In genomic region chr13:101739382-101740178, GRCh38 we compare ENCODE assay signal across 10 cellular contexts.
DNase-seq lines count a peak whose midpoint lies in the region; ATAC-seq and TF ChIP-seq lines count a peak whose summit lies in the region.
"Had no signal": no experiment of that assay in that cellular context is flagged by ENCODE, and none has a peak within 500 bp of the region (broad histone marks: within the 10 kb centered on the region; RNA-seq: fewer than 3 reads in every experiment).

No MANE protein-coding gene starts in this region.

- no peaks in the 10 kb centered on the region for H3K79me2 ChIP-seq in mesendoderm (ENCODE audit: control insufficient read depth, insufficient read depth, low read length)

- no peak overlapping the region for H3K27ac Mint-ChIP-seq in CD4-positive, alpha-beta memory T cell
- no peak overlapping the region for H3K27ac Mint-ChIP-seq in MCF 10A (ENCODE audit: low read depth, unreplicated experiment)
- H3K27ac Mint-ChIP-seq in activated CD4-positive, alpha-beta T cell treated with anti-CD3 and anti-CD28 coated beads, Interleukin-2, amount 10 ng/mL, durations not matched to agents 24 days and 14 days, result no peak overlapping the region

- no peaks in the 10 kb centered on the region for H3K27me3 ChIP-seq in CD4-positive, alpha-beta memory T cell (ENCODE audit: insufficient read depth, low read length)
- H3K27me3 ChIP-seq in mesendoderm (ENCODE audit: insufficient read depth, low read length, poor library complexity), result no peaks in the 10 kb centered on the region

- CTCF ChIA-PET in CD4-positive, alpha-beta memory T cell (lab: Charles Lee; ENCODE audit: partially characterized antibody), result no interaction called here
- CTCF ChIA-PET in MCF 10A (lab: Yijun Ruan, JAX), result interaction anchor here (0.6 kb wide), 1 partner anchor 612 kb away, joined by 3 read pairs; no protein-coding TSS in a partner anchor

- H3K79me1 ChIP-seq in mesendoderm (ENCODE audit: low read length), result no peaks in the 10 kb centered on the region

- no peak overlapping the region for H3K27ac ChIP-seq in CD4-positive, alpha-beta memory T cell (ENCODE audit: low read depth, low read length)
- H3K27ac ChIP-seq in mesendoderm (ENCODE audit: low read depth, low read length), result no peak overlapping the region
- H3K27ac ChIP-seq: thoracic aorta had no signal

- no peak overlapping the region for H3K4ac ChIP-seq in mesendoderm (ENCODE audit: low read depth, low read length)

- H2BK120ac ChIP-seq in mesendoderm (ENCODE audit: low read depth, low read length), result no peak overlapping the region

- H3K9me3 ChIP-seq in CD4-positive, alpha-beta memory T cell (ENCODE audit: control insufficient read depth in 1 of 2, low read length in 2 of 2), result no peaks in the 10 kb centered on the region
- H3K9me3 ChIP-seq: thoracic aorta had no signal

- H3K23ac ChIP-seq in mesendoderm (ENCODE audit: low read length), result no peak overlapping the region

- H2AK5ac ChIP-seq in mesendoderm (ENCODE audit: low read length), result no peak overlapping the region

- H3K9ac ChIP-seq in mesendoderm (ENCODE audit: low read length), result no peak overlapping the region

- no peak overlapping the region for H2BK15ac ChIP-seq in mesendoderm (replicated peaks; ENCODE audit: low read depth)

- H4K5ac ChIP-seq in mesendoderm (ENCODE audit: low read length), result no peak overlapping the region

- no peak overlapping the region for H3K18ac ChIP-seq in mesendoderm (ENCODE audit: low read length)

- H2BK5ac ChIP-seq in mesendoderm (ENCODE audit: low read length), result no peak overlapping the region

- no peaks in the 10 kb centered on the region for H3K9me3 Mint-ChIP-seq in CD4-positive, alpha-beta memory T cell
- no peaks in the 10 kb centered on the region for H3K9me3 Mint-ChIP-seq in MCF 10A (ENCODE audit: unreplicated experiment)
- H3K9me3 Mint-ChIP-seq in activated CD4-positive, alpha-beta T cell treated with anti-CD3 and anti-CD28 coated beads, Interleukin-2, amount 10 ng/mL, durations not matched to agents 24 days and 14 days, result no peaks in the 10 kb centered on the region

- POLR2A ChIA-PET in CD4-positive, alpha-beta memory T cell (lab: Charles Lee; ENCODE audit: partially characterized antibody), result no interaction called here
- POLR2A ChIA-PET in MCF 10A (lab: Yijun Ruan, JAX), result no interaction called here

- ATAC-seq in GM18867 (IDR thresholded peaks at IDR 0.05; ENCODE audit: unreplicated experiment) (peak; percentile 91), GM21723 (IDR thresholded peaks at IDR 0.05; ENCODE audit: unreplicated experiment) (peak; percentile 90), HG03139 (IDR thresholded peaks at IDR 0.05; ENCODE audit: unreplicated experiment) (peak; percentile 94)

- no peak for TF ChIP-seq CTCF in MCF 10A (IDR thresholded peaks at IDR 0.05; ENCODE audit: unreplicated experiment)

- H3K4me3 Mint-ChIP-seq in CD4-positive, alpha-beta memory T cell, result no peak overlapping the region
- H3K4me3 Mint-ChIP-seq in MCF 10A (ENCODE audit: unreplicated experiment), result no peak overlapping the region
- no peak overlapping the region for H3K4me3 Mint-ChIP-seq in activated CD4-positive, alpha-beta T cell treated with anti-CD3 and anti-CD28 coated beads, Interleukin-2, amount 10 ng/mL, durations not matched to agents 24 days and 14 days

- no peaks in the 10 kb centered on the region for H3K4me1 ChIP-seq in CD4-positive, alpha-beta memory T cell (ENCODE audit: insufficient read depth, low read length)
- H3K4me1 ChIP-seq in mesendoderm (ENCODE audit: control insufficient read depth, low read depth, low read length), result no peaks in the 10 kb centered on the region

- no peaks in the 10 kb centered on the region for H3K36me3 Mint-ChIP-seq in CD4-positive, alpha-beta memory T cell
- H3K36me3 Mint-ChIP-seq in MCF 10A (ENCODE audit: insufficient read depth, unreplicated experiment), result no peaks in the 10 kb centered on the region
- no peaks in the 10 kb centered on the region for H3K36me3 Mint-ChIP-seq in activated CD4-positive, alpha-beta T cell treated with anti-CD3 and anti-CD28 coated beads, Interleukin-2, amount 10 ng/mL, durations not matched to agents 24 days and 14 days (ENCODE audit: low read depth)

- BruUV-seq in MCF 10A (replicated peaks; lab: Mats Ljungman, UMichigan), result no TSS peak

- DNase-seq in kidney tubule cell (ENCODE audit: low spot score) (peak; percentile 81), mesendoderm (no peak), MCF 10A (ENCODE audit: unreplicated experiment) (no peak)
- DNase-seq in CD4-positive, alpha-beta memory T cell, result no peak
- no peak for DNase-seq in activated CD4-positive, alpha-beta T cell treated with anti-CD3 and anti-CD28 coated beads, Interleukin-2, amount 10 ng/mL, durations not matched to agents 24 days and 14 days
- DNase-seq: C1 segment of cervical spinal cord had no signal

- H4K8ac ChIP-seq in mesendoderm (ENCODE audit: low read depth, low read length), result no peak overlapping the region

- no peak overlapping the region for H3K56ac ChIP-seq in mesendoderm (ENCODE audit: low read length)

- no CpG with 5 or more reads among the region's 9 CpGs for WGBS in mesendoderm (ENCODE audit: extremely low coverage, insufficient coverage, low lambda C conversion rate)

- H3K4me2 ChIP-seq in mesendoderm (ENCODE audit: low read length), result no peak overlapping the region

- H3K4me1 Mint-ChIP-seq in CD4-positive, alpha-beta memory T cell, result no peaks in the 10 kb centered on the region
- H3K4me1 Mint-ChIP-seq in MCF 10A (ENCODE audit: insufficient read depth, unreplicated experiment), result no peaks in the 10 kb centered on the region
- H3K4me1 Mint-ChIP-seq in activated CD4-positive, alpha-beta T cell treated with anti-CD3 and anti-CD28 coated beads, Interleukin-2, amount 10 ng/mL, durations not matched to agents 24 days and 14 days, result no peaks in the 10 kb centered on the region

- no peak overlapping the region for H3K4me3 ChIP-seq in CD4-positive, alpha-beta memory T cell (ENCODE audit: low read length in 2 of 2)
- no peak overlapping the region for H3K4me3 ChIP-seq in mesendoderm (ENCODE audit: low read length)
- H3K4me3 ChIP-seq: thoracic aorta had no signal

- intact Hi-C loops in CD4-positive, alpha-beta memory T cell (cut with micrococcal nuclease), result no loop called here
- intact Hi-C loops in MCF 10A (cut with micrococcal nuclease), result no loop called here
- intact Hi-C loops in activated CD4-positive, alpha-beta T cell treated with anti-CD3 and anti-CD28 coated beads, Interleukin-2, amount 10 ng/mL, durations not matched to agents 24 days and 14 days (cut with micrococcal nuclease), result no loop called here

- no peaks in the 10 kb centered on the region for H3K36me3 ChIP-seq in CD4-positive, alpha-beta memory T cell (ENCODE audit: insufficient read depth, low read length)
- no peaks in the 10 kb centered on the region for H3K36me3 ChIP-seq in mesendoderm (ENCODE audit: control insufficient read depth, insufficient read depth, low read length)
- H3K36me3 ChIP-seq: thoracic aorta had no signal

- H3K27me3 Mint-ChIP-seq in CD4-positive, alpha-beta memory T cell, result no peaks in the 10 kb centered on the region
- no peaks in the 10 kb centered on the region for H3K27me3 Mint-ChIP-seq in MCF 10A (ENCODE audit: insufficient read depth, unreplicated experiment)
- H3K27me3 Mint-ChIP-seq in activated CD4-positive, alpha-beta T cell treated with anti-CD3 and anti-CD28 coated beads, Interleukin-2, amount 10 ng/mL, durations not matched to agents 24 days and 14 days, result no peaks in the 10 kb centered on the region
